ENCODE assay signal across 8 cellular contexts in genomic region chr17:65137076-65137935, GRCh38. TPM values are rescaled to one million over a fixed set of nuclear protein-coding genes. Genes with fewer than 3 reads are reported as not detected.
DNase-seq lines count a peak whose midpoint lies in the region; ATAC-seq and TF ChIP-seq lines count a peak whose summit lies in the region.

TSS of gene RGS9 (plus strand) at chr17:65137370. CDS start at chr17:65137541, 171 bp downstream.

- H3K4me1 ChIP-seq in mammary epithelial cell (ENCODE audit: insufficient read depth, low read length), result peaks cover 4% of the 10 kb centered on the region

- peak within 1 kb of the TSS; percentile 38 to 49 (median 40) for H3K4me3 ChIP-seq in mammary epithelial cell (replicated peaks in 1 of 3; ENCODE audit: insufficient read depth in 1 of 3, low read depth in 2 of 3, low read length in 3 of 3)

- peak within 1 kb of the TSS; percentile 94 for H3K4me2 ChIP-seq in mammary epithelial cell (ENCODE audit: insufficient read depth, low read depth, low read length)

- dilution Hi-C loops in mammary epithelial cell (cut with HindIII; ENCODE audit: low sequenced_read_pairs), result no loop called here

- no peaks in the 10 kb centered on the region for H3K9me3 ChIP-seq in mammary epithelial cell (replicated peaks; ENCODE audit: insufficient read depth, low read length)

- no peaks in the 10 kb centered on the region for H3K27me3 ChIP-seq in mammary epithelial cell (ENCODE audit: insufficient read depth, low read length)

- ATAC-seq in HG02970 (IDR thresholded peaks at IDR 0.05; ENCODE audit: low FRiP score, unreplicated experiment), result peak; percentile 86

- H3K36me3 ChIP-seq in mammary epithelial cell (ENCODE audit: insufficient read depth, low read length), result no peaks in the 10 kb centered on the region

- BruUV-seq in mammary epithelial cell (replicated peaks; lab: Mats Ljungman, UMichigan), result no TSS peak

- H3K27ac ChIP-seq in VCaP, result no peak within 1 kb of the TSS
- no peak within 1 kb of the TSS for H3K27ac ChIP-seq in mammary epithelial cell (ENCODE audit: insufficient read depth, low read depth, low read length)

- H3K9ac ChIP-seq in mammary epithelial cell (ENCODE audit: insufficient read depth, low read length), result no peak within 1 kb of the TSS

- in situ Hi-C loops in mammary epithelial cell (cut with MboI; ENCODE audit: low sequenced_read_pairs in 2 of 2), result no loop called here

- H2AFZ ChIP-seq in mammary epithelial cell (ENCODE audit: low read depth, low read length), result peak within 1 kb of the TSS; percentile 86

- no peaks in the 10 kb centered on the region for H3K79me2 ChIP-seq in mammary epithelial cell (ENCODE audit: insufficient read depth, low read length)

- no peaks in the 10 kb centered on the region for H4K20me1 ChIP-seq in mammary epithelial cell (ENCODE audit: insufficient read depth, low read length)

- TF ChIP-seq CTCF in VCaP (conservative IDR thresholded peaks at IDR 0.05) (peak; percentile 97), mammary epithelial cell (conservative IDR thresholded peaks at IDR 0.05 in 1 of 2, IDR thresholded peaks at IDR 0.05 in 1 of 2; ENCODE audit: extremely low read depth in 1 of 2, insufficient read depth in 1 of 2, low read depth in 1 of 2, low read length in 2 of 2) (peak; percentile 58 to 93)

- whole genome bisulfite sequencing in mammary epithelial cell (ENCODE audit: low coverage, missing lambda C conversion rate), result 8% methylated on average over 14 of the region's 53 CpGs

- CTCF ChIA-PET in mammary epithelial cell (lab: Charles Lee; ENCODE audit: low non-redundant PET), result interaction anchor here (0.6 kb wide), 1 partner anchor 210 kb away, joined by 4 read pairs; no protein-coding TSS in a partner anchor

- DNase-seq in NK-92 treated with Interleukin-12 subunit alpha and Interleukin-12 subunit beta, amount 100 ng/mL, for 24 hours (lab: John Stamatoyannopoulos, UW), result peak; percentile 76
- DNase-seq in NK-92 (lab: John Stamatoyannopoulos, UW; ENCODE audit: unreplicated experiment), result no peak
- peak; percentile 61 for DNase-seq in NCI-H2029 (lab: John Stamatoyannopoulos, UW)
- DNase-seq in mammary epithelial cell, result peak; percentile 65
- DNase-seq in inferior parietal cortex (ENCODE audit: extremely low spot score), result peak; percentile 80
- DNase-seq in stimulated activated CD4-positive, alpha-beta T cell treated with anti-CD3 and anti-CD28 coated beads, Interleukin-12 subunit alpha, Interleukin-12 subunit beta, amount 100 ng/mL, for 24 hours (ENCODE audit: low read depth in 2 of 2), result peak; percentile 63 to 69

- intact Hi-C loops in mammary epithelial cell (cut with micrococcal nuclease), result loop anchor here (1.0 to 5.0 kb wide), 6 partner anchors 14 to 210 kb away; no protein-coding TSS in a partner anchor

RNA-seq across cellular contexts. Expression of gene RGS9, which starts in this region (rescaled TPM):
- 1 to 10 TPM; 2.8 to 3.5 TPM for total RNA-seq in mammary epithelial cell
- 0.93 TPM for polyA plus RNA-seq in mammary epithelial cell
- polyA minus RNA-seq in mammary epithelial cell, result 3.3 TPM
